ENCODE assay signal across 20 cellular contexts in genomic region chr4:5433196-5433595, GRCh38.
"Had no signal": no experiment of that assay in that cellular context is flagged by ENCODE, and none has a peak within 500 bp of the region (broad histone marks: within the 10 kb centered on the region; RNA-seq: fewer than 3 reads in every experiment).

No MANE protein-coding gene starts in this region.

- H3K9me3 ChIP-seq: colonic mucosa, lower lobe of right lung had no signal

- H3K27ac Mint-ChIP-seq: dendritic cell treated with granulocyte-macrophage colony-stimulating factor and Interleukin-4, amounts not matched to agents 40 ng/mL and 50 ng/mL, for 4 days; effector memory CD8-positive, alpha-beta T cell; immature natural killer cell; memory B cell had no signal

- H3K27ac ChIP-seq: colonic mucosa, esophagus muscularis mucosa, foreskin keratinocyte, gastroesophageal sphincter, heart left ventricle, hepatocyte, left lung, lower lobe of right lung had no signal

- DNase-seq: colonic mucosa; cortex of kidney; effector CD8-positive, alpha-beta T cell; effector memory CD8-positive, alpha-beta T cell; foreskin keratinocyte; heart left ventricle; hypothalamus; immature natural killer cell; left cardiac atrium; left lung; left ventricle myocardium superior; lower lobe of right lung; mammary epithelial cell; mesendoderm; midbrain had no signal

- H3K4me1 ChIP-seq: colonic mucosa, esophagus muscularis mucosa, foreskin keratinocyte, gastroesophageal sphincter, heart left ventricle, left lung, lower lobe of right lung had no signal

- ATAC-seq: effector memory CD8-positive, alpha-beta T cell; foreskin keratinocyte; gastroesophageal sphincter; heart left ventricle; left cardiac atrium; left lung; left ventricle myocardium superior; lower lobe of right lung had no signal

- H3K4me3 ChIP-seq: colonic mucosa, esophagus muscularis mucosa, gastroesophageal sphincter, heart left ventricle, hepatocyte, left lung, lower lobe of right lung had no signal

- H3K36me3 ChIP-seq: colonic mucosa, esophagus muscularis mucosa, gastroesophageal sphincter, heart left ventricle, left lung, lower lobe of right lung had no signal

- H3K27me3 ChIP-seq: colonic mucosa, esophagus muscularis mucosa, foreskin keratinocyte, gastroesophageal sphincter, heart left ventricle, hepatocyte, left lung had no signal

- H3K4me1 Mint-ChIP-seq: immature natural killer cell, memory B cell had no signal

- H3K4me3 Mint-ChIP-seq: dendritic cell treated with granulocyte-macrophage colony-stimulating factor and Interleukin-4, amounts not matched to agents 40 ng/mL and 50 ng/mL, for 4 days; effector memory CD8-positive, alpha-beta T cell; immature natural killer cell; memory B cell had no signal

- H3K36me3 Mint-ChIP-seq: immature natural killer cell, memory B cell had no signal

- H3K27me3 Mint-ChIP-seq: dendritic cell treated with granulocyte-macrophage colony-stimulating factor and Interleukin-4, amounts not matched to agents 40 ng/mL and 50 ng/mL, for 4 days had no signal
